11 cellular contexts compared by ENCODE assay signal in genomic region chr1:156108057-156108456, GRCh38. TPM values are rescaled to one million over a fixed set of nuclear protein-coding genes. Genes with fewer than 3 reads are reported as not detected.
DNase-seq lines count a peak whose midpoint lies in the region; ATAC-seq and TF ChIP-seq lines count a peak whose summit lies in the region.
"Had no signal": no experiment of that assay in that cellular context is flagged by ENCODE, and none has a peak within 500 bp of the region (broad histone marks: within the 10 kb centered on the region; RNA-seq: fewer than 3 reads in every experiment).

No MANE protein-coding gene starts in this region.

- intact Hi-C loops in left ventricle myocardium superior (cut with micrococcal nuclease), result no loop called here

- no peaks in the 10 kb centered on the region for H3K27me3 ChIP-seq in cardiac muscle cell
- no peaks in the 10 kb centered on the region for H3K27me3 ChIP-seq in gastroesophageal sphincter
- no peaks in the 10 kb centered on the region for H3K27me3 ChIP-seq in tibial nerve
- H3K27me3 ChIP-seq: brain microvascular endothelial cell had no signal

- TF ChIP-seq EP300 in gastroesophageal sphincter (IDR thresholded peaks at IDR 0.05) (no peak), tibial nerve (IDR thresholded peaks at IDR 0.05) (no peak)

- H3K4me3 ChIP-seq in cardiac muscle cell, result no peak overlapping the region
- H3K4me3 ChIP-seq in gastroesophageal sphincter, result no peak overlapping the region
- H3K4me3 ChIP-seq in tibial nerve, result no peak overlapping the region

- no peak for TF ChIP-seq CTCF in cardiac muscle cell (IDR thresholded peaks at IDR 0.05; ENCODE audit: low read depth, low read length)
- TF ChIP-seq CTCF in gastroesophageal sphincter (IDR thresholded peaks at IDR 0.05), result no peak
- TF ChIP-seq CTCF in tibial nerve (IDR thresholded peaks at IDR 0.05), result no peak

- peaks cover 45% of the 10 kb centered on the region for H3K4me1 ChIP-seq in cardiac muscle cell (ENCODE audit: low read depth)
- peaks cover 18 to 72% (median 43%) of the 10 kb centered on the region in 3 donors for H3K4me1 ChIP-seq in gastroesophageal sphincter
- H3K4me1 ChIP-seq in tibial nerve, result peaks cover 8 to 83% (median 51%) of the 10 kb centered on the region in 4 donors

- ATAC-seq in left ventricle myocardium superior (no peak), gastroesophageal sphincter (no peak), GM21737 (IDR thresholded peaks at IDR 0.05; ENCODE audit: unreplicated experiment) (no peak)

- H3K36me3 ChIP-seq in cardiac muscle cell, result no peaks in the 10 kb centered on the region
- no peaks in the 10 kb centered on the region for H3K36me3 ChIP-seq in gastroesophageal sphincter
- no peaks in the 10 kb centered on the region for H3K36me3 ChIP-seq in tibial nerve
- H3K36me3 ChIP-seq: brain microvascular endothelial cell had no signal

- H3K9me3 ChIP-seq in cardiac muscle cell (ENCODE audit: low read depth), result no peaks in the 10 kb centered on the region
- H3K9me3 ChIP-seq in gastroesophageal sphincter, result no peaks in the 10 kb centered on the region
- H3K9me3 ChIP-seq in tibial nerve, result no peaks in the 10 kb centered on the region

- H3K27ac ChIP-seq in cardiac muscle cell (peak overlapping the region; percentile 98), gastroesophageal sphincter (peak overlapping the region in 3 of 4 donors; percentile 58 to 97 (median 94)), tibial nerve (peak overlapping the region; percentile 58 to 97 (median 96))
- H3K27ac ChIP-seq: brain microvascular endothelial cell, epithelial cell of prostate had no signal

- TF ChIP-seq POLR2A in gastroesophageal sphincter (IDR thresholded peaks at IDR 0.05), result no peak
- no peak for TF ChIP-seq POLR2A in tibial nerve (IDR thresholded peaks at IDR 0.05)

- 80 to 83% methylated on average over 1 of the region's 3 CpGs for WGBS in gastroesophageal sphincter (ENCODE audit: low coverage in 1 of 2), 2 donors
- 89 to 96% methylated on average over 3 of the region's 3 CpGs for WGBS in tibial nerve, 2 donors

- DNase-seq in cardiac muscle cell (ENCODE audit: low read depth in 1 of 2, low spot score in 1 of 2) (no peak), left ventricle myocardium superior (no peak), tibial nerve (ENCODE audit: low spot score in 2 of 2) (no peak), NCI-H82 treated with DMSO at 0.1 percent for 48 hours (lab: John Stamatoyannopoulos, UW; ENCODE audit: unreplicated experiment) (no peak)
- DNase-seq: brain microvascular endothelial cell, DND-41, NCI-H2081, T1000 had no signal

RNA-seq across cellular contexts. Expression of gene LMNA, which starts 6.5 kb away (rescaled TPM):
- total RNA-seq in cardiac muscle cell (128 and 139 TPM in 2 replicates), left ventricle myocardium superior (252 TPM), gastroesophageal sphincter (100 to 1,000 TPM; 327 to 617 (median 519) TPM), tibial nerve (100 to 1,000 TPM; 371 to 501 (median 419) TPM)
- polyA plus RNA-seq in cardiac muscle cell, result 99.4 and 149 TPM in 2 replicates

RNA-seq across cellular contexts. Expression of gene MEX3A, which starts 25.8 kb away (rescaled TPM):
- total RNA-seq in cardiac muscle cell, result 48.8 and 58.6 TPM in 2 replicates
- polyA plus RNA-seq in cardiac muscle cell, result 17.2 and 24.8 TPM in 2 replicates
- 0.17 TPM for total RNA-seq in left ventricle myocardium superior
- under 1 TPM; under 0.01 to 0.78 (median 0.52) TPM for total RNA-seq in gastroesophageal sphincter
- total RNA-seq in tibial nerve, result 1 to 10 TPM in 1 of 4 donors, under 1 TPM in 3; under 0.01 to 1.2 (median 0.43) TPM

RNA-seq across cellular contexts. Expression of gene SEMA4A, which starts 45.3 kb away (rescaled TPM):
- total RNA-seq in cardiac muscle cell, result 3.6 and 8.6 TPM in 2 replicates
- polyA plus RNA-seq in cardiac muscle cell, result 0.65 and 2.9 TPM in 2 replicates
- 0.69 TPM for total RNA-seq in left ventricle myocardium superior
- total RNA-seq in gastroesophageal sphincter, result 1 to 10 TPM; 1.7 to 7.5 (median 3.4) TPM
- 1 to 10 TPM; 1.8 to 4.6 (median 3.5) TPM for total RNA-seq in tibial nerve

RNA-seq across cellular contexts. Expression of gene RAB25, which starts 47.1 kb away (rescaled TPM):
- total RNA-seq in cardiac muscle cell (1.6 and 3.1 TPM in 2 replicates), left ventricle myocardium superior (not detected), gastroesophageal sphincter (10 to 100 TPM in 1 of 4 donors, not detected in 3; 22.1 TPM), tibial nerve (not detected)
- polyA plus RNA-seq in cardiac muscle cell, result 2.1 and 2.4 TPM in 2 replicates

RNA-seq across cellular contexts. Expression of gene LAMTOR2, which starts 53.5 kb away (rescaled TPM):
- total RNA-seq in cardiac muscle cell, result 75.5 and 116 TPM in 2 replicates
- 199 and 208 TPM in 2 replicates for polyA plus RNA-seq in cardiac muscle cell
- 65.6 TPM for total RNA-seq in left ventricle myocardium superior
- total RNA-seq in gastroesophageal sphincter, result 10 to 100 TPM; 66.8 to 79.3 (median 73.1) TPM
- 10 to 100 TPM; 32.6 to 51.8 (median 47.8) TPM for total RNA-seq in tibial nerve

Comparison
In these comparisons a context has a peak if more than half of its experiments do, and no peak if none do; other contexts are left out.
1. RNA of gene MEX3A, which starts 25.8 kb away (total RNA-seq): 48.8 to 58.6 TPM in cardiac muscle cell; under 0.01 to 0.78 TPM in gastroesophageal sphincter, under 0.01 to 1.2 TPM in tibial nerve and 0.17 TPM in left ventricle myocardium superior (single experiment); every median in the first group is over 10 times any median in the second.
2. Peak in every context shown above with its lines, with median percentiles within 50 percentile points of each other: H3K27ac ChIP-seq.